ENCODE assay signal across 8 cellular contexts in genomic region chr9:23394189-23394588, GRCh38.
"Had no signal": no experiment of that assay in that cellular context is flagged by ENCODE, and none has a peak within 500 bp of the region (broad histone marks: within the 10 kb centered on the region; RNA-seq: fewer than 3 reads in every experiment).

No MANE protein-coding gene starts in this region.

- DNase-seq: IMR-90, KBM-7, KG1 had no signal

- H3K4me1 Mint-ChIP-seq: IgD-negative memory B cell had no signal

- H3K9ac ChIP-seq: KMS-11 had no signal

- H3K27me3 Mint-ChIP-seq: IgD-negative memory B cell had no signal

- H3K4me3 ChIP-seq: K562 had no signal

- H3K4me2 ChIP-seq: KMS-11 had no signal

- ATAC-seq: K562 had no signal

- H3K27ac ChIP-seq: HL-60, KMS-11 had no signal

- H3K27ac Mint-ChIP-seq: IgD-negative memory B cell had no signal

- H3K36me3 Mint-ChIP-seq: IgD-negative memory B cell had no signal

- FAIRE-seq: HTR-8/SVneo, K562 had no signal
